11 cellular contexts compared by ENCODE assay signal in genomic region chr17:12973496-12974318, GRCh38. TPM values are rescaled to one million over a fixed set of nuclear protein-coding genes. Genes with fewer than 3 reads are reported as not detected.
DNase-seq lines count a peak whose midpoint lies in the region; ATAC-seq and TF ChIP-seq lines count a peak whose summit lies in the region.
"Had no signal": no experiment of that assay in that cellular context is flagged by ENCODE, and none has a peak within 500 bp of the region (broad histone marks: within the 10 kb centered on the region; RNA-seq: fewer than 3 reads in every experiment).

No MANE protein-coding gene starts in this region.

- in situ Hi-C loops in astrocyte of the spinal cord (cut with HindIII; ENCODE audit: low sequenced_read_pairs), result no loop called here

- H3K4me1 Mint-ChIP-seq in activated naive CD8-positive, alpha-beta T cell treated with anti-CD3 and anti-CD28 coated beads for 36 hours, result peaks cover 2% of the 10 kb centered on the region

- no peaks in the 10 kb centered on the region for H3K9me3 ChIP-seq in iPS DF 6.9 (ENCODE audit: control insufficient read depth, insufficient read depth, low read length)

- DNase-seq in EH (ENCODE audit: low read depth) (peak; percentile 5), astrocyte of the spinal cord (ENCODE audit: low read depth, low spot score) (no peak), iPS DF 6.9 (ENCODE audit: low read depth, low spot score) (no peak), retina (peak; percentile 83), NCI-H2227 (lab: John Stamatoyannopoulos, UW; ENCODE audit: unreplicated experiment) (no peak), NCI-H1105 treated with DMSO at 0.1 percent for 48 hours (lab: John Stamatoyannopoulos, UW) (no peak)
- no peak for DNase-seq in activated naive CD8-positive, alpha-beta T cell treated with anti-CD3 and anti-CD28 coated beads for 36 hours
- DNase-seq: DMS79 treated with DMSO at 0.1 percent for 48 hours, foreskin melanocyte, OCI-M1 had no signal

- H3K27me3 Mint-ChIP-seq in activated naive CD8-positive, alpha-beta T cell treated with anti-CD3 and anti-CD28 coated beads for 36 hours, result peaks cover 54% of the 10 kb centered on the region

- peaks cover 7% of the 10 kb centered on the region; the same call in 1 of the 2 replicates for H3K4me1 ChIP-seq in iPS DF 6.9 (ENCODE audit: control insufficient read depth, insufficient read depth, low read length)

- TF ChIP-seq CTCF in astrocyte of the spinal cord (IDR thresholded peaks at IDR 0.05; ENCODE audit: low read depth, low read length), result no peak

- H3K4me3 ChIP-seq in astrocyte of the spinal cord (ENCODE audit: low read depth, low read length), result peak overlapping the region; percentile 29
- peak overlapping the region; percentile 31; the same call in 1 of the 2 replicates for H3K4me3 ChIP-seq in iPS DF 6.9 (ENCODE audit: low read length)

- WGBS in iPS DF 6.9 (ENCODE audit: insufficient coverage, insufficient read length), result no CpG with 5 or more reads among the region's 43 CpGs

- H3K27me3 ChIP-seq in iPS DF 6.9 (ENCODE audit: control insufficient read depth, insufficient read depth, low read length), result no peaks in the 10 kb centered on the region

- no peaks in the 10 kb centered on the region for H3K9me3 Mint-ChIP-seq in activated naive CD8-positive, alpha-beta T cell treated with anti-CD3 and anti-CD28 coated beads for 36 hours

- H3K4me3 Mint-ChIP-seq in activated naive CD8-positive, alpha-beta T cell treated with anti-CD3 and anti-CD28 coated beads for 36 hours, result no peak overlapping the region

- no peak overlapping the region for H3K27ac Mint-ChIP-seq in activated naive CD8-positive, alpha-beta T cell treated with anti-CD3 and anti-CD28 coated beads for 36 hours

- no peak overlapping the region for H3K27ac ChIP-seq in iPS DF 6.9 (ENCODE audit: low read length)

- H3K36me3 Mint-ChIP-seq in activated naive CD8-positive, alpha-beta T cell treated with anti-CD3 and anti-CD28 coated beads for 36 hours, result no peaks in the 10 kb centered on the region

- no peaks in the 10 kb centered on the region for H3K36me3 ChIP-seq in iPS DF 6.9 (ENCODE audit: control insufficient read depth, insufficient read depth, low read length)

- no peak for ATAC-seq in HG03139 (IDR thresholded peaks at IDR 0.05; ENCODE audit: unreplicated experiment)

RNA-seq across cellular contexts. Expression of gene ELAC2, which starts 44.1 kb away (rescaled TPM):
- total RNA-seq in activated naive CD8-positive, alpha-beta T cell treated with anti-CD3 and anti-CD28 coated beads for 36 hours, result 10 to 100 TPM; 90.2 to 90.3 TPM

Comparison
In these comparisons a context has a peak if more than half of its experiments do, and no peak if none do; other contexts are left out.
1. DNase-seq: peak in EH (single experiment) and retina (single experiment); none in astrocyte of the spinal cord (single experiment), iPS DF 6.9 (single experiment), NCI-H2227 (single experiment), NCI-H1105 treated with DMSO at 0.1 percent for 48 hours (single experiment) and activated naive CD8-positive, alpha-beta T cell treated with anti-CD3 and anti-CD28 coated beads for 36 hours (single experiment).